In the genomic region with DNA sequence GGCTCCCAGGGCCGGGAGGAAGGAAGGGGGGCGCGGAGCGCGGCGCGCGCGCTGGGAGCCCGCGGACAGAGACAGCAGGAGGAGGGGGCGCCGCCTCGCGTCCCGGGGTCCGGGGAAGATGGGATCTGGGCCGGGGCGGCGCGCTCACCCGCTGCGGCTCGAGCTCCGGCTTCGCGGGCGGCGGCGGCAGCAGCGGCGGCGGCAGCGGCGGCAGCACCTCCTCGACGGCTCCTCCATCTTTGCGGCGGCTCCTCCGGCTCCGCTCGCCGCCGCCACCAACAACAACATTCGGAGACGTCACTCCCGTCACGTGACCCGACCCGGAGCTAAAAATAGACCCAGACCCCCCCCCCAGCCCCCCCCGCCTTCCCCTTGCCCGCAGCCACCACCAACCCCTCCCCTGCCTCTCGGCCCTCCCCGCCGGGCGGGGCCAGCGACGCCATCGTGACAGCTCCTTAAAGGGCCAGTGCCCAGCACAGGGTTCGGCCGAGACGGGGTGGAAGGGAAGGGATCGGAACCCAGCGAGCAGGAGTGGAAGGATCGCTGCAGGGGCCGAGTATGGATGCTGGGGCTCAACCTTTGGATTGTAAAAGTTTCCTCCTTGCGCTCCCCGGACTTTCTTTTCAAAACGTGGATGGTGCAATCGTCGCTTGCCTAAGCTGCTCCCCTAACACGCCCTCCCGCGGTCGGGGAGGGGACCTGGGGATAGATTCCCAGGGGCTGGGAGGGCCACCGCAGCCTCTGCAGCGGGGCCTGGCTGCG, we compare ENCODE assay signal across 1 cellular context.
TF ChIP-seq lines count a peak whose summit lies in the region.

A gene (minus strand): TSS at position 286 of the 762 bp plus-strand sequence. CDS start 6,126 bp downstream, outside the sequence.

TF ChIP-seq in HEK293, 187 proteins besides CTCF, POLR2A, EP300 and RAD21 (continued from another document):
- no peak for TF ChIP-seq ZNF548 (tag by site-specific recombination; IDR thresholded peaks at IDR 0.05)
- TF ChIP-seq, protein P1, sequence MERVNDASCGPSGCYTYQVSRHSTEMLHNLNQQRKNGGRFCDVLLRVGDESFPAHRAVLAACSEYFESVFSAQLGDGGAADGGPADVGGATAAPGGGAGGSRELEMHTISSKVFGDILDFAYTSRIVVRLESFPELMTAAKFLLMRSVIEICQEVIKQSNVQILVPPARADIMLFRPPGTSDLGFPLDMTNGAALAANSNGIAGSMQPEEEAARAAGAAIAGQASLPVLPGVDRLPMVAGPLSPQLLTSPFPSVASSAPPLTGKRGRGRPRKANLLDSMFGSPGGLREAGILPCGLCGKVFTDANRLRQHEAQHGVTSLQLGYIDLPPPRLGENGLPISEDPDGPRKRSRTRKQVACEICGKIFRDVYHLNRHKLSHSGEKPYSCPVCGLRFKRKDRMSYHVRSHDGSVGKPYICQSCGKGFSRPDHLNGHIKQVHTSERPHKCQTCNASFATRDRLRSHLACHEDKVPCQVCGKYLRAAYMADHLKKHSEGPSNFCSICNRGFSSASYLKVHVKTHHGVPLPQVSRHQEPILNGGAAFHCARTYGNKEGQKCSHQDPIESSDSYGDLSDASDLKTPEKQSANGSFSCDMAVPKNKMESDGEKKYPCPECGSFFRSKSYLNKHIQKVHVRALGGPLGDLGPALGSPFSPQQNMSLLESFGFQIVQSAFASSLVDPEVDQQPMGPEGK (tag by site-specific recombination; IDR thresholded peaks at IDR 0.05): peak; percentile 92
- TF ChIP-seq ZNF169 (tag by site-specific recombination; IDR thresholded peaks at IDR 0.05): no peak
- no peak for TF ChIP-seq ZNF830 (tag by site-specific recombination; IDR thresholded peaks at IDR 0.05; ENCODE audit: low read depth)
- peak; percentile 36 for TF ChIP-seq YY1 (tag by site-specific recombination; IDR thresholded peaks at IDR 0.05)
- no peak for TF ChIP-seq FEZF1 (tag by site-specific recombination; IDR thresholded peaks at IDR 0.05)
- TF ChIP-seq ZSCAN23 (tag by site-specific recombination; IDR thresholded peaks at IDR 0.05): no peak
- peak; percentile 68; the same call in 1 of the 2 replicates for TF ChIP-seq KLF1 (tag by site-specific recombination; IDR thresholded peaks at IDR 0.05)
- TF ChIP-seq ZNF561 (tag by site-specific recombination; IDR thresholded peaks at IDR 0.05; ENCODE audit: borderline replicate concordance): 0 out of 2 replicates have a peak, but pooled peaks have one; percentile 50
- TF ChIP-seq ZNF843 (tag by site-specific recombination; IDR thresholded peaks at IDR 0.05): 0 out of 2 replicates have a peak, but pooled peaks have one; percentile 48
